In the genomic region with DNA sequence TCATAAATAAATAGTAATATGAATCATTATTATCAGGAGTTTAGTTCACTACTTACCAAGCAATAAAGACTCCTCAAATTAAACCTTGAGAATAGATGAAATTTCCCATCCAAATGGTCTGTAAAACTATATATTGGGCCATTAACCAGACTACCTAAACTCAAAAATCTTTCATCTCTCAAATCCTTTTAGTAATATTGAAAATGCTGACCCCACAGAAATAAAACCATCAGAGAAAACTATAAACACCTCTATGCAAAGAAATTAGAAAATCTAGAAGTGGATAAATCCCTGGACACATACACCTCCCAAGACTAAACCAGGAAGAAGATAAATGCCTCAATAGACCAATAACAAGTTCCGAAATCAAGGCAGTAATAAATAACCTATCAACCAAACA, we compare ENCODE assay signal across 8 cellular contexts.
"Had no signal": no experiment of that assay in that cellular context is flagged by ENCODE, and none has a peak within 500 bp of the region (broad histone marks: within the 10 kb centered on the region; RNA-seq: fewer than 3 reads in every experiment).

No MANE protein-coding gene starts in this region.

- ATAC-seq: GM12878 had no signal

- H3K4me3 ChIP-seq: GM12878 had no signal

- FAIRE-seq: G401.6, GM12878, GM12891, GM12892, GM18507, GM19239 had no signal

- DNase-seq: GDM1, GF-D8 had no signal
